16 cellular contexts compared by ENCODE assay signal in the genomic region with DNA sequence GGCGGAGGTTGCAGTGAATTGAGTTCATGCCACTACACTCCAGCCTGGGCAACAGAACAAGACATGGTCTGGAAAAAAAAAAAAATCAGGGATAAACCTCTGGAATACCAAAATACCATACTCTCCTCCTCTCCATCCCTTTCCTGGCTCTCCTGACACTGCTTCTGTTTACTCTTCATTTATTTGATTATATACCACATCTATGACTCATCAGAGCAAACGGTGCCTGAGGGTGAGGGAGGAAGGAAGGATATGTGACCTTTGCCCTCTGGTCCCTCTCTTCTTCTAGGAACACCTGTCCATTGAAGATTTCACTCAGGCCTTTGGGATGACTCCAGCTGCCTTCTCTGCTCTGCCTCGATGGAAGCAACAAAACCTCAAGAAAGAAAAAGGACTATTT. TPM values are rescaled to one million over a fixed set of nuclear protein-coding genes. Genes with fewer than 3 reads are reported as not detected.
A peak's percentile ranks its signal among the peaks of the same experiment; 100 is the strongest.
DNase-seq lines count a peak whose midpoint lies in the region; ATAC-seq and TF ChIP-seq lines count a peak whose summit lies in the region.
"Had no signal": no experiment of that assay in that cellular context is flagged by ENCODE, and none has a peak within 500 bp of the region (broad histone marks: within the 10 kb centered on the region; RNA-seq: fewer than 3 reads in every experiment).

No MANE protein-coding gene starts in this region.

- no TSS peak for BruUV-seq in PC-9 (replicated peaks; lab: Mats Ljungman, UMichigan)

- H3K4me2 ChIP-seq in PC-9, result peak overlapping the region; percentile 24

- H4K20me1 ChIP-seq in PC-9 (ENCODE audit: insufficient read depth), result no peaks in the 10 kb centered on the region

- H3K27me3 ChIP-seq in PC-9 (ENCODE audit: insufficient read depth, low read depth), result no peaks in the 10 kb centered on the region
- H3K27me3 ChIP-seq: stomach had no signal

- peaks cover 43% of the 10 kb centered on the region for H3F3A ChIP-seq in PC-9 (ENCODE audit: insufficient read depth, low read depth)

- H3K27ac Mint-ChIP-seq in activated naive CD4-positive, alpha-beta T cell treated with anti-CD3 and anti-CD28 coated beads, Interleukin-2, amount 10 ng/mL, durations not matched to agents 7 days and 5 days, result peak overlapping the region; percentile 8
- peak overlapping the region; percentile 24 for H3K27ac Mint-ChIP-seq in type B pancreatic cell

- no peaks in the 10 kb centered on the region for H3K9me3 Mint-ChIP-seq in activated naive CD4-positive, alpha-beta T cell treated with anti-CD3 and anti-CD28 coated beads, Interleukin-2, amount 10 ng/mL, durations not matched to agents 7 days and 5 days
- no peaks in the 10 kb centered on the region for H3K9me3 Mint-ChIP-seq in type B pancreatic cell

- no peak overlapping the region for H2AFZ ChIP-seq in PC-9

- CTCF ChIA-PET in activated naive CD4-positive, alpha-beta T cell treated with anti-CD3 and anti-CD28 coated beads, Interleukin-2, amount 10 ng/mL, durations not matched to agents 7 days and 5 days (lab: Charles Lee), result no interaction called here
- CTCF ChIA-PET in PC-9 (lab: Charles Lee), result no interaction called here

- peaks cover 42% of the 10 kb centered on the region for H3K36me3 Mint-ChIP-seq in activated naive CD4-positive, alpha-beta T cell treated with anti-CD3 and anti-CD28 coated beads, Interleukin-2, amount 10 ng/mL, durations not matched to agents 7 days and 5 days
- peaks cover 19% of the 10 kb centered on the region for H3K36me3 Mint-ChIP-seq in type B pancreatic cell

- H3K27me3 Mint-ChIP-seq in activated naive CD4-positive, alpha-beta T cell treated with anti-CD3 and anti-CD28 coated beads, Interleukin-2, amount 10 ng/mL, durations not matched to agents 7 days and 5 days, result no peaks in the 10 kb centered on the region
- no peaks in the 10 kb centered on the region for H3K27me3 Mint-ChIP-seq in type B pancreatic cell

- no peak for DNase-seq in activated naive CD4-positive, alpha-beta T cell treated with anti-CD3 and anti-CD28 coated beads, Interleukin-2, amount 10 ng/mL, durations not matched to agents 7 days and 5 days
- DNase-seq in activated naive CD4-positive, alpha-beta T cell (lab: John Stamatoyannopoulos, UW), result no peak
- DNase-seq in PC-9, result peak; percentile 51 to 77
- peak; percentile 8 for DNase-seq in fibroblast of pulmonary artery (ENCODE audit: low read depth)
- DNase-seq in type B pancreatic cell (ENCODE audit: extremely low spot score, unreplicated experiment), result no peak
- DNase-seq in activated gamma-delta T cell treated with Interleukin-2 at 50 U/mL for 16 hours, result no peak
- DNase-seq in Ammon's horn (ENCODE audit: low spot score), result no peak
- DNase-seq: activated CD8-positive, alpha-beta memory T cell treated with anti-CD3 and anti-CD28 coated beads, Interleukin-2, amount 50 U/mL, for 4 hours; AML-193; GOT3; MV-4-11; stimulated activated CD4-positive, alpha-beta T cell treated with anti-CD3 and anti-CD28 coated beads, Interleukin-2, amount 100 ng/mL, for 24 hours; stomach; T1000 had no signal

- no peaks in the 10 kb centered on the region for H3K9me3 ChIP-seq in PC-9 (ENCODE audit: insufficient read depth, low read depth)
- H3K9me3 ChIP-seq: stomach had no signal

- ATAC-seq in HG02678 (IDR thresholded peaks at IDR 0.05; ENCODE audit: unreplicated experiment), result no peak

- POLR2A ChIA-PET in PC-9 (lab: Charles Lee; ENCODE audit: unreplicated experiment), result no interaction called here

- H3K4me1 ChIP-seq in PC-9 (replicated peaks; ENCODE audit: insufficient read depth), result peaks cover 50% of the 10 kb centered on the region

- H3K4me3 ChIP-seq in PC-9 (no peak overlapping the region), fibroblast of pulmonary artery (replicated peaks; ENCODE audit: low read depth, low read length) (no peak overlapping the region)
- H3K4me3 ChIP-seq: stomach had no signal

- no peak overlapping the region for H3K27ac ChIP-seq in PC-9
- H3K27ac ChIP-seq: stomach had no signal

- TF ChIP-seq CTCF in PC-9 (conservative IDR thresholded peaks at IDR 0.05), result no peak
- TF ChIP-seq CTCF in fibroblast of pulmonary artery (IDR thresholded peaks at IDR 0.05; ENCODE audit: low read length, missing control alignments), result no peak
- TF ChIP-seq CTCF in type B pancreatic cell (conservative IDR thresholded peaks at IDR 0.05), result no peak

- H3K9me2 ChIP-seq in PC-9 (ENCODE audit: insufficient read depth), result peaks cover 3% of the 10 kb centered on the region; the same call in 1 of the 2 replicates

- no peaks in the 10 kb centered on the region for H3K79me2 ChIP-seq in PC-9 (ENCODE audit: low read depth)

- peaks cover 3% of the 10 kb centered on the region for H3K4me1 Mint-ChIP-seq in activated naive CD4-positive, alpha-beta T cell treated with anti-CD3 and anti-CD28 coated beads, Interleukin-2, amount 10 ng/mL, durations not matched to agents 7 days and 5 days
- no peaks in the 10 kb centered on the region for H3K4me1 Mint-ChIP-seq in type B pancreatic cell (ENCODE audit: unreplicated experiment)

- no peaks in the 10 kb centered on the region for H3K36me3 ChIP-seq in PC-9 (ENCODE audit: low read depth)

- intact Hi-C loops in PC-9 (cut with micrococcal nuclease; ENCODE audit: unreplicated experiment), result no loop called here

- H3K4me3 Mint-ChIP-seq in activated naive CD4-positive, alpha-beta T cell treated with anti-CD3 and anti-CD28 coated beads, Interleukin-2, amount 10 ng/mL, durations not matched to agents 7 days and 5 days, result no peak overlapping the region
- H3K4me3 Mint-ChIP-seq in type B pancreatic cell, result no peak overlapping the region

RNA-seq across cellular contexts. Expression of gene VIL1, which starts 30.0 kb away (rescaled TPM):
- total RNA-seq in PC-9 (2021) (not detected in 2 replicates), type B pancreatic cell (ENCODE audit: low replicate concordance) (64.6 and 142 TPM in 2 replicates)
- total RNA-seq: astrocyte had no signal

RNA-seq across cellular contexts. Expression of gene CTDSP1, which starts 49.3 kb away (rescaled TPM):
- total RNA-seq in PC-9 (2021) (61.8 and 69.6 TPM in 2 replicates), type B pancreatic cell (ENCODE audit: low replicate concordance) (96.4 and 112 TPM in 2 replicates)

Comparison
In these comparisons a context has a peak if more than half of its experiments do, and no peak if none do; other contexts are left out.
1. DNase-seq: peak in PC-9 (2 of 2) and fibroblast of pulmonary artery (single experiment); none in activated naive CD4-positive, alpha-beta T cell treated with anti-CD3 and anti-CD28 coated beads, Interleukin-2, amount 10 ng/mL, durations not matched to agents 7 days and 5 days (single experiment), activated naive CD4-positive, alpha-beta T cell (0 of 4), type B pancreatic cell (single experiment), activated gamma-delta T cell treated with Interleukin-2 at 50 U/mL for 16 hours (single experiment) and Ammon's horn (single experiment).
2. RNA of gene VIL1, which starts 30.0 kb away (total RNA-seq): 64.6 to 142 TPM in type B pancreatic cell; not detected in PC-9; every median in the first group is over 10 times any median in the second.